In genomic region chr15:42282344-42282743, GRCh38 we compare ENCODE assay signal across 25 cellular contexts. TPM values are rescaled to one million over a fixed set of nuclear protein-coding genes. Genes with fewer than 3 reads are reported as not detected.
DNase-seq lines count a peak whose midpoint lies in the region; ATAC-seq and TF ChIP-seq lines count a peak whose summit lies in the region.
"Had no signal": no experiment of that assay in that cellular context is flagged by ENCODE, and none has a peak within 500 bp of the region (broad histone marks: within the 10 kb centered on the region; RNA-seq: fewer than 3 reads in every experiment).

No MANE protein-coding gene starts in this region.

- intact Hi-C loops in gastrocnemius medialis (cut with DNase I; ENCODE audit: low total_unique reads), result no loop called here

- peaks cover 14 to 34% of the 10 kb centered on the region in 2 donors for H3K4me1 ChIP-seq in gastrocnemius medialis
- H3K4me1 ChIP-seq: BLaER1 treated with 17β-estradiol and CSF1 and Interleukin-3, amounts not matched to agents 10 nM and 100 nM had no signal

- peaks cover 2% of the 10 kb centered on the region; the same call in 1 of the 2 replicates for H3K36me3 Mint-ChIP-seq in WTC11

- no peak overlapping the region for H3K27ac Mint-ChIP-seq in WTC11
- H3K27ac Mint-ChIP-seq: CD4-positive, alpha-beta memory T cell; IgD-negative memory B cell had no signal

- H3K36me3 ChIP-seq in gastrocnemius medialis, result peaks cover 0 to 68% of the 10 kb centered on the region in 2 donors

- no peaks in the 10 kb centered on the region for H3K9me3 Mint-ChIP-seq in WTC11
- H3K9me3 Mint-ChIP-seq: CD4-positive, alpha-beta memory T cell; H9; IgD-negative memory B cell had no signal

- TF ChIP-seq CTCF in C4-2B (conservative IDR thresholded peaks at IDR 0.05) (no peak), HL-60 (IDR thresholded peaks at IDR 0.05; ENCODE audit: insufficient read depth, low read length) (no peak), gastrocnemius medialis (IDR thresholded peaks at IDR 0.05 in 4 of 5, conservative IDR thresholded peaks at IDR 0.05 in 1 of 5) (no peak), WTC11 (IDR thresholded peaks at IDR 0.05) (no peak)

- DNase-seq in HL-60 (ENCODE audit: low read depth in 1 of 2, low spot score in 1 of 2), result no peak
- no peak for DNase-seq in left lobe of liver (ENCODE audit: low spot score)
- no peak for DNase-seq in gastrocnemius medialis
- DNase-seq in occipital lobe (lab: John Stamatoyannopoulos, UW), result no peak
- DNase-seq in WTC11 (ENCODE audit: low spot score), result no peak
- DNase-seq: AML-193; CD4-positive, alpha-beta memory T cell; COR-L47; DMS53; GM23248; H9; NCI-H1092; NCI-H1417 treated with DMSO at 0.1 percent for 48 hours; NCI-H1694 treated with DMSO at 0.1 percent for 48 hours; NCI-H2081 treated with DMSO at 0.1 percent for 48 hours; NCI-H446; NCI-H526 treated with DMSO at 0.1 percent for 48 hours; Peyer's patch; SHP77 treated with DMSO at 0.1 percent for 48 hours had no signal

- no peak overlapping the region for H3K4me3 Mint-ChIP-seq in WTC11
- H3K4me3 Mint-ChIP-seq: CD4-positive, alpha-beta memory T cell; H9; IgD-negative memory B cell had no signal

- peak overlapping the region; percentile 52; the same call in 1 of the 2 replicates for H3K27ac ChIP-seq in C4-2B
- peak overlapping the region; percentile 91 for H3K27ac ChIP-seq in HL-60 (replicated peaks)
- peak overlapping the region; percentile 24 to 67 (median 58) for H3K27ac ChIP-seq in gastrocnemius medialis
- H3K27ac ChIP-seq: A549; BLaER1 treated with 17β-estradiol and CSF1 and Interleukin-3, amounts not matched to agents 10 nM and 100 nM; GM23248; Peyer's patch; SK-N-MC had no signal

- H3K4me3 ChIP-seq in HL-60 (replicated peaks; ENCODE audit: insufficient read depth, low read length) (no peak overlapping the region), gastrocnemius medialis (no peak overlapping the region)
- H3K4me3 ChIP-seq: A549; BLaER1 treated with 17β-estradiol and CSF1 and Interleukin-3, amounts not matched to agents 10 nM and 100 nM; GM23248; Peyer's patch; SK-N-MC had no signal

- no peaks in the 10 kb centered on the region for H3K9me3 ChIP-seq in gastrocnemius medialis
- H3K9me3 ChIP-seq: A549; BLaER1 treated with 17β-estradiol and CSF1 and Interleukin-3, amounts not matched to agents 10 nM and 100 nM; Peyer's patch had no signal

- no peak for TF ChIP-seq POLR2A in gastrocnemius medialis (IDR thresholded peaks at IDR 0.05)

- CTCF ChIA-PET in WTC11 (lab: Charles Lee), result no interaction called here

- in situ Hi-C loops in gastrocnemius medialis (cut with MboI; ENCODE audit: low sequenced_read_pairs in 4 of 4), result no loop called here

- ATAC-seq in left lobe of liver (peak; percentile 7), gastrocnemius medialis (peak in 1 of 2 donors; percentile 66), HG03095 (IDR thresholded peaks at IDR 0.05; ENCODE audit: unreplicated experiment) (no peak), WTC11 (no peak)
- ATAC-seq: A549 had no signal

- POLR2A ChIA-PET in WTC11 (lab: Charles Lee), result no interaction called here

- H3K27me3 Mint-ChIP-seq in WTC11 (ENCODE audit: low read depth), result no peaks in the 10 kb centered on the region
- H3K27me3 Mint-ChIP-seq: CD4-positive, alpha-beta memory T cell; IgD-negative memory B cell had no signal

- no peaks in the 10 kb centered on the region for H3K4me1 Mint-ChIP-seq in WTC11
- H3K4me1 Mint-ChIP-seq: IgD-negative memory B cell had no signal

- H3K27me3 ChIP-seq in HL-60 (ENCODE audit: insufficient read depth, poor library complexity, severe bottlenecking) (no peaks in the 10 kb centered on the region), gastrocnemius medialis (no peaks in the 10 kb centered on the region)
- H3K27me3 ChIP-seq: BLaER1 treated with 17β-estradiol and CSF1 and Interleukin-3, amounts not matched to agents 10 nM and 100 nM; Peyer's patch had no signal

TF ChIP-seq in WTC11, 78 proteins besides CTCF, POLR2A, EP300 and RAD21:
- TF ChIP-seq ZNF532 (CRISPR knock-in tag; IDR thresholded peaks at IDR 0.05; ENCODE audit: borderline replicate concordance) (no peak), SP1 (CRISPR knock-in tag; conservative IDR thresholded peaks at IDR 0.05) (no peak), SMAD4 (CRISPR knock-in tag; IDR thresholded peaks at IDR 0.05) (no peak), AFF4 (CRISPR knock-in tag; IDR thresholded peaks at IDR 0.05; ENCODE audit: borderline replicate concordance) (no peak), ZNF121 (CRISPR knock-in tag; IDR thresholded peaks at IDR 0.05) (no peak), CREB1 (CRISPR knock-in tag; IDR thresholded peaks at IDR 0.05) (no peak)

RNA-seq across cellular contexts. Expression of gene TMEM87A, which starts 9.1 kb away (rescaled TPM):
- total RNA-seq in left lobe of liver, result 12.7 TPM
- total RNA-seq in gastrocnemius medialis, result 10 to 100 TPM; 29.4 to 67.6 (median 37.4) TPM
- total RNA-seq in occipital lobe, result 67.4 TPM
- total RNA-seq in WTC11 (2021), result 28.6 to 32.4 TPM (median 30.5 TPM) in 3 replicates

RNA-seq across cellular contexts. Expression of gene GANC, which starts 9.3 kb away (rescaled TPM):
- total RNA-seq in left lobe of liver (33.8 TPM), gastrocnemius medialis (10 to 100 TPM in 2 of 4 donors, 1 to 10 TPM in 2; 5.9 to 26.3 (median 11.9) TPM), occipital lobe (13.6 TPM), WTC11 (2021) (18.5 to 20.5 TPM (median 19.6 TPM) in 3 replicates)
